Comparison of ENCODE assay signal across 8 cellular contexts in the genomic region with DNA sequence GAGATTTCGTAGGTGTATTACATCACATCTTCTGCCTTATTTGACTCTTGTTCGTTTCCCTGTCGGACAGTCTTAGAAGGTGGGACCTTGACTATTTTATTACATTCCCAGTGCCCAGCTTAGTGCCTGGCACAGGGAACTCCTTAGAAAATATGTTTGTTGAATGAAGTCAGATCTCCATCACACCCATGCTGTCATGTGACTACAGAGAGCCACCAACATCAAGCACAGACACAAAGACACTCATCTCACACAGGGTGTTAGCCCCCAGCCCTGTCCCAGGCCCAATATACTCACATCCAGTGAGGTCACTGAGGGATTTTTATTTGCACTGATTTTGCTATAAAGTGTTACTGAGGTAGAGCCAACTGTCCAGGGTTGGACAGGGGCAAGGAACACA. TPM values are rescaled to one million over a fixed set of nuclear protein-coding genes. Genes with fewer than 3 reads are reported as not detected.
DNase-seq lines count a peak whose midpoint lies in the region; ATAC-seq and TF ChIP-seq lines count a peak whose summit lies in the region.

No MANE protein-coding gene starts in this region.

- H3K4me3 Mint-ChIP-seq in WTC11: peak overlapping the region; percentile 87
- H3K4me3 Mint-ChIP-seq in stimulated activated effector memory CD8-positive, alpha-beta T cell treated with anti-CD3 and anti-CD28 coated beads, Interleukin-12 subunit alpha, Interleukin-12 subunit beta, amount 100 ng/mL, for 72 hours: peak overlapping the region; percentile 85

- H3K4me3 ChIP-seq in HEK293 (ENCODE audit: low read depth, low read length): no peak overlapping the region; the same call in 1 of the 2 replicates
- peak overlapping the region; percentile 87 for H3K4me3 ChIP-seq in iPS-15b (ENCODE audit: low read depth, low read length)

- peak overlapping the region; percentile 88 for H3K27ac Mint-ChIP-seq in WTC11
- peak overlapping the region; percentile 32 for H3K27ac Mint-ChIP-seq in stimulated activated effector memory CD8-positive, alpha-beta T cell treated with anti-CD3 and anti-CD28 coated beads, Interleukin-12 subunit alpha, Interleukin-12 subunit beta, amount 100 ng/mL, for 72 hours

- POLR2A ChIA-PET in HEK293 (lab: Yijun Ruan, JAX): interaction anchor here (0.5 to 2.2 kb wide), 12 partner anchors 8 to 161 kb away, joined by 3 to 19 read pairs (median 6); a partner anchor contains a TSS
- POLR2A ChIA-PET in WTC11 (lab: Charles Lee): interaction anchor here (0.6 to 3.8 kb wide), 7 partner anchors 11 to 157 kb away, joined by 3 to 47 read pairs (median 3); a partner anchor contains a TSS

- H3K9ac ChIP-seq in iPS-15b (ENCODE audit: low read depth, low read length): no peak overlapping the region

- peaks cover 24% of the 10 kb centered on the region for H3K4me1 Mint-ChIP-seq in WTC11
- H3K4me1 Mint-ChIP-seq in stimulated activated effector memory CD8-positive, alpha-beta T cell treated with anti-CD3 and anti-CD28 coated beads, Interleukin-12 subunit alpha, Interleukin-12 subunit beta, amount 100 ng/mL, for 72 hours: peaks cover 65% of the 10 kb centered on the region

- peaks cover 0 to 57% of the 10 kb centered on the region in 2 experiments; a peak in 2 of 3 replicates for H3K36me3 ChIP-seq in HEK293 (ENCODE audit: control insufficient read depth in 2 of 2, insufficient read depth in 1 of 2, low read length in 2 of 2)
- H3K36me3 ChIP-seq in iPS-15b (ENCODE audit: control insufficient read depth, insufficient read depth, low read length): no peaks in the 10 kb centered on the region

- H3K27me3 Mint-ChIP-seq in WTC11 (ENCODE audit: low read depth): peaks cover under 1% of the 10 kb centered on the region; the same call in 1 of the 2 replicates

- H3K9me3 Mint-ChIP-seq in WTC11: no peaks in the 10 kb centered on the region
- no peaks in the 10 kb centered on the region for H3K9me3 Mint-ChIP-seq in stimulated activated effector memory CD8-positive, alpha-beta T cell treated with anti-CD3 and anti-CD28 coated beads, Interleukin-12 subunit alpha, Interleukin-12 subunit beta, amount 100 ng/mL, for 72 hours

- DNase-seq in WTC11 (ENCODE audit: low spot score) (no peak), dermis blood vessel endothelial cell (no peak), posterior cingulate gyrus (no peak)
- DNase-seq in stimulated activated effector memory CD8-positive, alpha-beta T cell treated with anti-CD3 and anti-CD28 coated beads, Interleukin-12 subunit alpha, Interleukin-12 subunit beta, amount 100 ng/mL, for 72 hours (ENCODE audit: low spot score in 2 of 2): no peak

- peak overlapping the region; percentile 71 for H3K27ac ChIP-seq in HEK293 (ENCODE audit: extremely low read depth, low read depth, low read length)

- ATAC-seq in WTC11 (no peak), GM19467 (IDR thresholded peaks at IDR 0.05; ENCODE audit: unreplicated experiment) (no peak), GM21737 (IDR thresholded peaks at IDR 0.05; ENCODE audit: unreplicated experiment) (no peak)
- ATAC-seq in stimulated activated effector memory CD8-positive, alpha-beta T cell treated with anti-CD3 and anti-CD28 coated beads, Interleukin-12 subunit alpha, Interleukin-12 subunit beta, amount 100 ng/mL, for 72 hours: no peak

- no peaks in the 10 kb centered on the region for H3K27me3 ChIP-seq in iPS-15b (ENCODE audit: control insufficient read depth, insufficient read depth, low read length)

- TF ChIP-seq CTCF in HEK293 (tag by site-specific recombination; IDR thresholded peaks at IDR 0.05): no peak
- TF ChIP-seq CTCF in WTC11 (IDR thresholded peaks at IDR 0.05): no peak

- intact Hi-C loops in posterior cingulate gyrus (cut with DNase I): no loop called here

- H3K9me3 ChIP-seq in HEK293 (ENCODE audit: control insufficient read depth, insufficient read depth, low read depth, low read length) (no peaks in the 10 kb centered on the region), iPS-15b (ENCODE audit: control insufficient read depth, insufficient read depth, low read length) (no peaks in the 10 kb centered on the region)

- peaks cover 16% of the 10 kb centered on the region for H3K36me3 Mint-ChIP-seq in WTC11
- peaks cover 48% of the 10 kb centered on the region for H3K36me3 Mint-ChIP-seq in stimulated activated effector memory CD8-positive, alpha-beta T cell treated with anti-CD3 and anti-CD28 coated beads, Interleukin-12 subunit alpha, Interleukin-12 subunit beta, amount 100 ng/mL, for 72 hours

- CTCF ChIA-PET in HEK293 (lab: Yijun Ruan, JAX) (interaction anchor here (0.6 to 2.9 kb wide), 2 partner anchors 77 to 162 kb away, joined by 5 to 11 read pairs; no protein-coding TSS in a partner anchor), WTC11 (lab: Charles Lee) (interaction anchor here (1.0 to 2.1 kb wide), 5 partner anchors 10 to 318 kb away, joined by 3 to 16 read pairs (median 4); a partner anchor contains a TSS)

- 0 out of 2 replicates have a peak, but pooled peaks cover 4% of the 10 kb centered on the region for H3K4me1 ChIP-seq in HEK293 (ENCODE audit: control insufficient read depth, insufficient read depth, low read length)
- H3K4me1 ChIP-seq in iPS-15b (ENCODE audit: control insufficient read depth, insufficient read depth, low read length): peaks cover 6% of the 10 kb centered on the region

TF ChIP-seq in HEK293, 187 proteins besides CTCF, POLR2A, EP300 and RAD21:
- TF ChIP-seq ZNF596 (tag by site-specific recombination; IDR thresholded peaks at IDR 0.05): no peak
- TF ChIP-seq ZNF266 (tag by site-specific recombination; IDR thresholded peaks at IDR 0.05; ENCODE audit: low read depth): no peak
- no peak for TF ChIP-seq ZNF426 (tag by site-specific recombination; IDR thresholded peaks at IDR 0.05)
- no peak for TF ChIP-seq ZNF677 (tag by site-specific recombination; IDR thresholded peaks at IDR 0.05)
- TF ChIP-seq, protein P1, sequence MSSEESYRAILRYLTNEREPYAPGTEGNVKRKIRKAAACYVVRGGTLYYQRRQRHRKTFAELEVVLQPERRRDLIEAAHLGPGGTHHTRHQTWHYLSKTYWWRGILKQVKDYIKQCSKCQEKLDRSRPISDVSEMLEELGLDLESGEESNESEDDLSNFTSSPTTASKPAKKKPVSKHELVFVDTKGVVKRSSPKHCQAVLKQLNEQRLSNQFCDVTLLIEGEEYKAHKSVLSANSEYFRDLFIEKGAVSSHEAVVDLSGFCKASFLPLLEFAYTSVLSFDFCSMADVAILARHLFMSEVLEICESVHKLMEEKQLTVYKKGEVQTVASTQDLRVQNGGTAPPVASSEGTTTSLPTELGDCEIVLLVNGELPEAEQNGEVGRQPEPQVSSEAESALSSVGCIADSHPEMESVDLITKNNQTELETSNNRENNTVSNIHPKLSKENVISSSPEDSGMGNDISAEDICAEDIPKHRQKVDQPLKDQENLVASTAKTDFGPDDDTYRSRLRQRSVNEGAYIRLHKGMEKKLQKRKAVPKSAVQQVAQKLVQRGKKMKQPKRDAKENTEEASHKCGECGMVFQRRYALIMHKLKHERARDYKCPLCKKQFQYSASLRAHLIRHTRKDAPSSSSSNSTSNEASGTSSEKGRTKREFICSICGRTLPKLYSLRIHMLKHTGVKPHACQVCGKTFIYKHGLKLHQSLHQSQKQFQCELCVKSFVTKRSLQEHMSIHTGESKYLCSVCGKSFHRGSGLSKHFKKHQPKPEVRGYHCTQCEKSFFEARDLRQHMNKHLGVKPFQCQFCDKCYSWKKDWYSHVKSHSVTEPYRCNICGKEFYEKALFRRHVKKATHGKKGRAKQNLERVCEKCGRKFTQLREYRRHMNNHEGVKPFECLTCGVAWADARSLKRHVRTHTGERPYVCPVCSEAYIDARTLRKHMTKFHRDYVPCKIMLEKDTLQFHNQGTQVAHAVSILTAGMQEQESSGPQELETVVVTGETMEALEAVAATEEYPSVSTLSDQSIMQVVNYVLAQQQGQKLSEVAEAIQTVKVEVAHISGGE (tag by site-specific recombination; conservative IDR thresholded peaks at IDR 0.05; ENCODE audit: low read depth): no peak
- TF ChIP-seq ZNF2 (tag by site-specific recombination; IDR thresholded peaks at IDR 0.05): no peak

TF ChIP-seq in WTC11, 78 proteins besides CTCF, POLR2A, EP300 and RAD21:
- TF ChIP-seq RORB (CRISPR knock-in tag; IDR thresholded peaks at IDR 0.05): no peak
- TF ChIP-seq SOX15 (CRISPR knock-in tag; IDR thresholded peaks at IDR 0.05): no peak
- TF ChIP-seq NR3C1 (CRISPR knock-in tag; conservative IDR thresholded peaks at IDR 0.05; ENCODE audit: low read depth): no peak
- TF ChIP-seq TP53 (CRISPR knock-in tag; IDR thresholded peaks at IDR 0.05): no peak
- no peak for TF ChIP-seq CREM (CRISPR knock-in tag; IDR thresholded peaks at IDR 0.05)
- TF ChIP-seq MXD4 (CRISPR knock-in tag; IDR thresholded peaks at IDR 0.05; ENCODE audit: borderline replicate concordance): no peak

RNA-seq across cellular contexts. Expression of a gene that starts 0.7 kb away (rescaled TPM):
- 34.5 to 37.8 TPM (median 34.6 TPM) in 3 replicates for total RNA-seq in WTC11 (2021)
- 19.1 and 25.7 TPM in 2 replicates for total RNA-seq in dermis blood vessel endothelial cell

RNA-seq across cellular contexts. Expression of a gene that starts 6.4 kb away (rescaled TPM):
- 23.7 to 25.9 TPM (median 25.2 TPM) in 3 replicates for total RNA-seq in WTC11 (2021)
- total RNA-seq in dermis blood vessel endothelial cell: 8.2 and 16.2 TPM in 2 replicates

RNA-seq across cellular contexts. Expression of a gene that starts 6.7 kb away (rescaled TPM):
- 74.7 to 75.7 TPM (median 74.8 TPM) in 3 replicates for total RNA-seq in WTC11 (2021)
- 30.1 and 61.0 TPM in 2 replicates for total RNA-seq in dermis blood vessel endothelial cell

RNA-seq across cellular contexts. Expression of a gene that starts 10.5 kb away (rescaled TPM):
- total RNA-seq in WTC11 (2021): 8.4 to 9.8 TPM (median 8.8 TPM) in 3 replicates
- 0.37 and 0.51 TPM in 2 replicates for total RNA-seq in dermis blood vessel endothelial cell
